ENCODE assay signal across 8 cellular contexts in genomic region chr18:28175047-28175929, GRCh38. TPM values are rescaled to one million over a fixed set of nuclear protein-coding genes. Genes with fewer than 3 reads are reported as not detected.
DNase-seq lines count a peak whose midpoint lies in the region; ATAC-seq and TF ChIP-seq lines count a peak whose summit lies in the region.

No MANE protein-coding gene starts in this region.

- H3K27ac ChIP-seq in mesodermal cell (ENCODE audit: low read depth, low read length, severe bottlenecking) (peak overlapping the region; percentile 90), RWPE1 (no peak overlapping the region; the same call in 1 of the 2 replicates)

- CTCF ChIA-PET in RWPE1 (lab: Yijun Ruan, JAX): no interaction called here

- TF ChIP-seq CTCF in RWPE1 (conservative IDR thresholded peaks at IDR 0.05; ENCODE audit: low read depth): no peak

- peaks cover 3% of the 10 kb centered on the region for H3K36me3 ChIP-seq in mesodermal cell (ENCODE audit: control insufficient read depth, insufficient read depth, low read length)

- peaks cover 11% of the 10 kb centered on the region for H3K4me1 ChIP-seq in mesodermal cell (ENCODE audit: control insufficient read depth, insufficient read depth, low read length, poor library complexity, severe bottlenecking)

- H3K9me3 ChIP-seq in mesodermal cell (ENCODE audit: control insufficient read depth, low read length): no peaks in the 10 kb centered on the region

- WGBS in mesodermal cell (ENCODE audit: insufficient coverage in 2 of 2), 2 experiments: 0% methylated on average over 27 to 39 of the region's 54 CpGs

- POLR2A ChIA-PET in RWPE1 (lab: Yijun Ruan, JAX; ENCODE audit: low non-redundant PET): no interaction called here

- DNase-seq in COLO668 (lab: John Stamatoyannopoulos, UW; ENCODE audit: unreplicated experiment): peak; percentile 72
- DNase-seq in M059J (ENCODE audit: low read depth): peak; percentile 59
- peak; percentile 83 for DNase-seq in ecto neural progenitor cell (ENCODE audit: low spot score)
- DNase-seq in NK-92 (lab: John Stamatoyannopoulos, UW; ENCODE audit: unreplicated experiment): no peak
- no peak for DNase-seq in GM19240 (ENCODE audit: insufficient read length, low spot score)
- DNase-seq in RWPE1 (ENCODE audit: low spot score): no peak

- peak overlapping the region; percentile 95 for H3K4me3 ChIP-seq in mesodermal cell (ENCODE audit: extremely low read depth, insufficient read depth, low read length, poor library complexity, severe bottlenecking)

- ATAC-seq in HG03095 (IDR thresholded peaks at IDR 0.05; ENCODE audit: unreplicated experiment): no peak

RNA-seq across cellular contexts. Expression of gene CDH2, which starts 1.6 kb away (rescaled TPM):
- 70.9 and 104 TPM in 2 replicates for total RNA-seq in M059J (2014; rRNA removed; shearing (Covaris generic))
- 203 TPM for polyA plus RNA-seq in mesodermal cell (2013, experiment 1 of 2)
- polyA plus RNA-seq in mesodermal cell (2013, experiment 2 of 2): 184 TPM

Comparison
In these comparisons a context has a peak if more than half of its experiments do, and no peak if none do; other contexts are left out.
1. DNase-seq: peak in COLO668 (single experiment), M059J (single experiment) and ecto neural progenitor cell (single experiment); none in NK-92 (single experiment), GM19240 (single experiment) and RWPE1 (single experiment).